ENCODE assay signal across 16 cellular contexts in genomic region chr10:86048571-86048970, GRCh38.
DNase-seq lines count a peak whose midpoint lies in the region; ATAC-seq and TF ChIP-seq lines count a peak whose summit lies in the region.
"Had no signal": no experiment of that assay in that cellular context is flagged by ENCODE, and none has a peak within 500 bp of the region (broad histone marks: within the 10 kb centered on the region; RNA-seq: fewer than 3 reads in every experiment).

No MANE protein-coding gene starts in this region.

- no peak overlapping the region for H3K27ac Mint-ChIP-seq in activated CD8-positive, alpha-beta memory T cell treated with anti-CD3 and anti-CD28 coated beads, Interleukin-2, amount 10 ng/mL, durations not matched to agents 7 days and 5 days
- H3K27ac Mint-ChIP-seq in stimulated activated naive B cell treated with anti-CD40 and anti-IgM and Interleukin-4, amounts not matched to agents 10 μg/mL and 1 μg/mL and 100 μg/mL, for 72 hours: no peak overlapping the region
- H3K27ac Mint-ChIP-seq: B cell; CD4-positive, alpha-beta T cell; H9 had no signal

- peaks cover 36% of the 10 kb centered on the region for H3K27me3 Mint-ChIP-seq in activated CD8-positive, alpha-beta memory T cell treated with anti-CD3 and anti-CD28 coated beads, Interleukin-2, amount 10 ng/mL, durations not matched to agents 7 days and 5 days
- H3K27me3 Mint-ChIP-seq in stimulated activated naive B cell treated with anti-CD40 and anti-IgM and Interleukin-4, amounts not matched to agents 10 μg/mL and 1 μg/mL and 100 μg/mL, for 72 hours: peaks cover 18 to 25% of the 10 kb centered on the region in 2 donors
- H3K27me3 Mint-ChIP-seq: CD4-positive, alpha-beta T cell had no signal

- no peak overlapping the region for H3K9ac ChIP-seq in KMS-11

- H3K9me3 ChIP-seq in thyroid gland: no peaks in the 10 kb centered on the region
- H3K9me3 ChIP-seq in uterus: peaks cover 0 to 4% of the 10 kb centered on the region in 2 donors

- peaks cover 21% of the 10 kb centered on the region for H3K4me1 Mint-ChIP-seq in activated CD8-positive, alpha-beta memory T cell treated with anti-CD3 and anti-CD28 coated beads, Interleukin-2, amount 10 ng/mL, durations not matched to agents 7 days and 5 days
- H3K4me1 Mint-ChIP-seq in stimulated activated naive B cell treated with anti-CD40 and anti-IgM and Interleukin-4, amounts not matched to agents 10 μg/mL and 1 μg/mL and 100 μg/mL, for 72 hours: no peaks in the 10 kb centered on the region
- H3K4me1 Mint-ChIP-seq: B cell had no signal

- H3K4me3 ChIP-seq in KMS-11 (IDR thresholded peaks at IDR 0.05; ENCODE audit: insufficient read depth, low read depth, low read length) (no peak overlapping the region), coronary artery (no peak overlapping the region), thyroid gland (replicated peaks in 1 of 3) (no peak overlapping the region), uterus (no peak overlapping the region)

- CTCF ChIA-PET in activated CD8-positive, alpha-beta memory T cell treated with anti-CD3 and anti-CD28 coated beads, Interleukin-2, amount 10 ng/mL, durations not matched to agents 7 days and 5 days (lab: Charles Lee): no interaction called here

- TF ChIP-seq POLR2A in thyroid gland (IDR thresholded peaks at IDR 0.05) (no peak), uterus (IDR thresholded peaks at IDR 0.05) (no peak)

- H3K9me3 Mint-ChIP-seq in activated CD8-positive, alpha-beta memory T cell treated with anti-CD3 and anti-CD28 coated beads, Interleukin-2, amount 10 ng/mL, durations not matched to agents 7 days and 5 days (ENCODE audit: low read depth): no peaks in the 10 kb centered on the region
- no peaks in the 10 kb centered on the region for H3K9me3 Mint-ChIP-seq in stimulated activated naive B cell treated with anti-CD40 and anti-IgM and Interleukin-4, amounts not matched to agents 10 μg/mL and 1 μg/mL and 100 μg/mL, for 72 hours
- H3K9me3 Mint-ChIP-seq: CD4-positive, alpha-beta T cell; H9 had no signal

- no peaks in the 10 kb centered on the region for H3K36me3 Mint-ChIP-seq in activated CD8-positive, alpha-beta memory T cell treated with anti-CD3 and anti-CD28 coated beads, Interleukin-2, amount 10 ng/mL, durations not matched to agents 7 days and 5 days
- no peaks in the 10 kb centered on the region for H3K36me3 Mint-ChIP-seq in stimulated activated naive B cell treated with anti-CD40 and anti-IgM and Interleukin-4, amounts not matched to agents 10 μg/mL and 1 μg/mL and 100 μg/mL, for 72 hours

- peak; percentile 35 for DNase-seq in activated CD8-positive, alpha-beta memory T cell treated with anti-CD3 and anti-CD28 coated beads, Interleukin-2, amount 50 U/mL, for 48 hours
- no peak for DNase-seq in activated CD8-positive, alpha-beta memory T cell treated with anti-CD3 and anti-CD28 coated beads, Interleukin-2, amount 10 ng/mL, durations not matched to agents 7 days and 5 days
- peak; percentile 7 for DNase-seq in coronary artery (ENCODE audit: low spot score)
- no peak for DNase-seq in thyroid gland
- no peak for DNase-seq in uterus
- no peak for DNase-seq in stimulated activated naive B cell treated with anti-CD40 and anti-IgM and Interleukin-4, amounts not matched to agents 10 μg/mL and 1 μg/mL and 100 μg/mL, for 72 hours
- DNase-seq: 8988T; CD4-positive, alpha-beta T cell; DMS153; DMS79; GDM1; H9 had no signal

- H3K4me2 ChIP-seq in KMS-11: peak overlapping the region; percentile 21

- H3K4me1 ChIP-seq in KMS-11 (ENCODE audit: low read depth, poor library complexity, severe bottlenecking) (peaks cover 53% of the 10 kb centered on the region), thyroid gland (peaks cover 19 to 33% of the 10 kb centered on the region in 2 donors), uterus (no peaks in the 10 kb centered on the region)

- intact Hi-C loops in thyroid gland (cut with DNase I) (no loop called here), uterus (cut with DNase I; ENCODE audit: low total_unique reads) (no loop called here)

- TF ChIP-seq CTCF in KMS-11 (conservative IDR thresholded peaks at IDR 0.05; ENCODE audit: low read depth, low read length): no peak
- no peak for TF ChIP-seq CTCF in coronary artery (IDR thresholded peaks at IDR 0.05)
- TF ChIP-seq CTCF in thyroid gland (IDR thresholded peaks at IDR 0.05): no peak
- TF ChIP-seq CTCF in uterus (IDR thresholded peaks at IDR 0.05): no peak

- H3K27me3 ChIP-seq in KMS-11 (ENCODE audit: insufficient read depth, low read depth) (no peaks in the 10 kb centered on the region), thyroid gland (no peaks in the 10 kb centered on the region), uterus (no peaks in the 10 kb centered on the region)

- no peaks in the 10 kb centered on the region for H3K79me2 ChIP-seq in KMS-11 (ENCODE audit: insufficient read depth, low read depth)

- H3K27ac ChIP-seq in KMS-11 (peak overlapping the region; percentile 60), coronary artery (no peak overlapping the region), thyroid gland (peak overlapping the region in 2 of 3 donors; percentile 41 to 55), uterus (no peak overlapping the region)
- H3K27ac ChIP-seq: C4-2B had no signal

- H3K36me3 ChIP-seq in KMS-11 (ENCODE audit: insufficient read depth): no peaks in the 10 kb centered on the region
- H3K36me3 ChIP-seq in thyroid gland: no peaks in the 10 kb centered on the region
- H3K36me3 ChIP-seq in uterus: no peaks in the 10 kb centered on the region

- no peak overlapping the region for H2AFZ ChIP-seq in KMS-11 (ENCODE audit: low read depth)

- H3K4me3 Mint-ChIP-seq in activated CD8-positive, alpha-beta memory T cell treated with anti-CD3 and anti-CD28 coated beads, Interleukin-2, amount 10 ng/mL, durations not matched to agents 7 days and 5 days: no peak overlapping the region
- H3K4me3 Mint-ChIP-seq in stimulated activated naive B cell treated with anti-CD40 and anti-IgM and Interleukin-4, amounts not matched to agents 10 μg/mL and 1 μg/mL and 100 μg/mL, for 72 hours: no peak overlapping the region
- H3K4me3 Mint-ChIP-seq: B cell; CD4-positive, alpha-beta T cell; H9 had no signal

- no peaks in the 10 kb centered on the region for H4K20me1 ChIP-seq in KMS-11 (ENCODE audit: insufficient read depth)

- no peak for ATAC-seq in activated CD8-positive, alpha-beta memory T cell treated with anti-CD3 and anti-CD28 coated beads, Interleukin-2, amount 10 ng/mL, durations not matched to agents 7 days and 5 days
- no peak for ATAC-seq in GM21360 (IDR thresholded peaks at IDR 0.05; ENCODE audit: unreplicated experiment)
- no peak for ATAC-seq in stimulated activated naive B cell treated with anti-CD40 and anti-IgM and Interleukin-4, amounts not matched to agents 10 μg/mL and 1 μg/mL and 100 μg/mL, for 72 hours (replicated peaks)

Comparison
In these comparisons a context has a peak if more than half of its experiments do, and no peak if none do; other contexts are left out.
1. DNase-seq: peak in activated CD8-positive, alpha-beta memory T cell treated with anti-CD3 and anti-CD28 coated beads, Interleukin-2, amount 50 U/mL, for 48 hours (single experiment) and coronary artery (single experiment); none in activated CD8-positive, alpha-beta memory T cell treated with anti-CD3 and anti-CD28 coated beads, Interleukin-2, amount 10 ng/mL, durations not matched to agents 7 days and 5 days (single experiment), thyroid gland (0 of 2), uterus (0 of 2) and stimulated activated naive B cell treated with anti-CD40 and anti-IgM and Interleukin-4, amounts not matched to agents 10 μg/mL and 1 μg/mL and 100 μg/mL, for 72 hours (single experiment).
2. H3K27ac ChIP-seq: peak in KMS-11 (single experiment) and thyroid gland (2 of 3); none in coronary artery (0 of 2) and uterus (0 of 2).